In the genomic region with DNA sequence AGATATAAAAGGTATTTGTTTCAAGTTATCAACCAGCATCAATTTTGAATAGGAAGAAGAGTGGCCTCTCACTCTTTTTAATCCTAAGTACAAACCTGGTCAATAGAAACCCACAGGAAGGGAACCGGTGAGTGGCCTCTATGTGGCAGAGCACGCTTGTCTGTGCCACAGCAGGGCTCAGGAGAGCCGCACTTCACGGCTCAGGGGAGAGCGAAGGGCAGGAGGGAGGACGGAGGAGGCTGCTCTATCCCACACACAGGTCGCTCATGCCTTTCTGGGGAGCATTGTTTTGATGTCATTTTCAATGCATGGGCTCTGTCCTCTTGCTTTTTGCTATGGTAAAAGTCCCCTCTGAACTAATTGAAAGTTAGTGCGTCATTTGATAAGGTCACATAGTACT, we compare ENCODE assay signal across 21 cellular contexts.
"Had no signal": no experiment of that assay in that cellular context is flagged by ENCODE, and none has a peak within 500 bp of the region (broad histone marks: within the 10 kb centered on the region; RNA-seq: fewer than 3 reads in every experiment).

No MANE protein-coding gene starts in this region.

- H3K9me3 Mint-ChIP-seq: activated CD4-positive, alpha-beta T cell treated with anti-CD3 and anti-CD28 coated beads, Interleukin-2, amount 10 ng/mL, durations not matched to agents 7 days and 5 days; memory B cell; natural killer cell treated with Interleukin-12 subunit alpha and Interleukin-12 subunit beta and Interleukin-15 and Interleukin-18, amount 100 ng/mL, for 72 hours; stimulated activated naive CD8-positive, alpha-beta T cell treated with anti-CD3 and anti-CD28 coated beads, Interleukin-15, amount 100 ng/mL, for 72 hours; T-cell; T-helper 2 cell treated with Interferon-gamma antibody and Interleukin-4, amounts not matched to agents 5 μg/mL and 100 μg/mL, for 36 hours had no signal

- H3K4me3 Mint-ChIP-seq: activated CD4-positive, alpha-beta T cell treated with anti-CD3 and anti-CD28 coated beads, Interleukin-2, amount 10 ng/mL, durations not matched to agents 7 days and 5 days; activated naive CD4-positive, alpha-beta T cell treated with anti-CD3 and anti-CD28 coated beads, Interleukin-2, amount 50 U/mL, for 24 hours; dendritic cell treated with granulocyte-macrophage colony-stimulating factor and Interleukin-4, amounts not matched to agents 40 ng/mL and 50 ng/mL, for 4 days; memory B cell; natural killer cell treated with Interleukin-12 subunit alpha and Interleukin-12 subunit beta and Interleukin-15 and Interleukin-18, amount 100 ng/mL, for 72 hours; stimulated activated naive CD8-positive, alpha-beta T cell treated with anti-CD3 and anti-CD28 coated beads, Interleukin-15, amount 100 ng/mL, for 72 hours; T-cell; T-helper 2 cell treated with Interferon-gamma antibody and Interleukin-4, amounts not matched to agents 5 μg/mL and 100 μg/mL, for 36 hours had no signal

- H3K4me3 ChIP-seq: body of pancreas, vagina had no signal

- H3K36me3 ChIP-seq: WERI-Rb-1 had no signal

- H3K4me1 ChIP-seq: foreskin keratinocyte, vagina had no signal

- DNase-seq: activated CD4-positive, alpha-beta T cell treated with anti-CD3 and anti-CD28 coated beads, Interleukin-2, amount 10 ng/mL, durations not matched to agents 7 days and 5 days; activated CD4-positive, CD25-positive, alpha-beta regulatory T cell treated with anti-CD3 and anti-CD28 coated beads, Interleukin-2, amount 50 U/mL, for 72 hours; activated gamma-delta T cell treated with Interleukin-2 at 50 U/mL for 16 hours; activated T-cell treated with anti-CD3 and anti-CD28 coated beads, Interleukin-2, amount 50 U/mL, for 1 hour; body of pancreas; effector CD8-positive, alpha-beta T cell; erythroblast; foreskin keratinocyte; hippocampal formation; occipital lobe; stimulated activated CD4-positive, alpha-beta T cell treated with anti-CD3 and anti-CD28 coated beads, Interleukin-1b, Interleukin-23, amount 100 ng/mL, for 48 hours; stimulated activated naive CD8-positive, alpha-beta T cell treated with anti-CD3 and anti-CD28 coated beads, Interleukin-15, amount 100 ng/mL, for 72 hours; T-cell; WERI-Rb-1 had no signal

- H3K4me1 Mint-ChIP-seq: activated CD4-positive, alpha-beta T cell treated with anti-CD3 and anti-CD28 coated beads, Interleukin-2, amount 10 ng/mL, durations not matched to agents 7 days and 5 days; memory B cell; stimulated activated naive CD8-positive, alpha-beta T cell treated with anti-CD3 and anti-CD28 coated beads, Interleukin-15, amount 100 ng/mL, for 72 hours had no signal

- H3K9me3 ChIP-seq: body of pancreas, vagina had no signal

- H3K27ac Mint-ChIP-seq: activated CD4-positive, alpha-beta T cell treated with anti-CD3 and anti-CD28 coated beads, Interleukin-2, amount 10 ng/mL, durations not matched to agents 7 days and 5 days; activated naive CD4-positive, alpha-beta T cell treated with anti-CD3 and anti-CD28 coated beads, Interleukin-2, amount 50 U/mL, for 24 hours; dendritic cell treated with granulocyte-macrophage colony-stimulating factor and Interleukin-4, amounts not matched to agents 40 ng/mL and 50 ng/mL, for 4 days; memory B cell; natural killer cell treated with Interleukin-12 subunit alpha and Interleukin-12 subunit beta and Interleukin-15 and Interleukin-18, amount 100 ng/mL, for 72 hours; T-cell; T-helper 2 cell treated with Interferon-gamma antibody and Interleukin-4, amounts not matched to agents 5 μg/mL and 100 μg/mL, for 36 hours had no signal

- H3K27me3 ChIP-seq: body of pancreas, foreskin keratinocyte, vagina had no signal

- H3K36me3 Mint-ChIP-seq: activated naive CD4-positive, alpha-beta T cell treated with anti-CD3 and anti-CD28 coated beads, Interleukin-2, amount 50 U/mL, for 24 hours; memory B cell; natural killer cell treated with Interleukin-12 subunit alpha and Interleukin-12 subunit beta and Interleukin-15 and Interleukin-18, amount 100 ng/mL, for 72 hours; T-cell had no signal

- H3K27ac ChIP-seq: body of pancreas, foreskin keratinocyte, vagina, WERI-Rb-1 had no signal

- H3K27me3 Mint-ChIP-seq: dendritic cell treated with granulocyte-macrophage colony-stimulating factor and Interleukin-4, amounts not matched to agents 40 ng/mL and 50 ng/mL, for 4 days; type B pancreatic cell had no signal

- ATAC-seq: body of pancreas; foreskin keratinocyte; natural killer cell treated with Interleukin-12 subunit alpha and Interleukin-12 subunit beta and Interleukin-15 and Interleukin-18, amount 100 ng/mL, for 72 hours; stimulated activated naive CD8-positive, alpha-beta T cell treated with anti-CD3 and anti-CD28 coated beads, Interleukin-15, amount 100 ng/mL, for 72 hours; T-cell had no signal
